10 cellular contexts compared by ENCODE assay signal in genomic region chr6:154408906-154409500, GRCh38. TPM values are rescaled to one million over a fixed set of nuclear protein-coding genes. Genes with fewer than 3 reads are reported as not detected.
A peak's percentile ranks its signal among the peaks of the same experiment; 100 is the strongest.
DNase-seq lines count a peak whose midpoint lies in the region; FAIRE-seq and TF ChIP-seq lines count a peak whose summit lies in the region.
"Had no signal": no experiment of that assay in that cellular context is flagged by ENCODE, and none has a peak within 500 bp of the region (broad histone marks: within the 10 kb centered on the region; RNA-seq: fewer than 3 reads in every experiment).

No MANE protein-coding gene starts in this region.

- H2AK5ac ChIP-seq in trophoblast cell (ENCODE audit: low read length), result no peak overlapping the region

- DNase-seq in NCI-H69 (lab: John Stamatoyannopoulos, UW), result peak; percentile 19
- DNase-seq in fibroblast of lung (ENCODE audit: low read depth in 2 of 2), result peak; percentile 45 to 75
- DNase-seq in trophoblast cell, result peak; percentile 31 to 55
- DNase-seq in stimulated activated CD4-positive, alpha-beta T cell treated with anti-CD3 and anti-CD28 coated beads, Interleukin-2, amount 100 ng/mL, for 24 hours, result no peak
- no peak for DNase-seq in GM19239 (ENCODE audit: insufficient read length, low spot score)
- DNase-seq in NCI-H2107 (lab: John Stamatoyannopoulos, UW), result no peak
- DNase-seq in cerebellum (ENCODE audit: low spot score), result no peak

- H3K9ac ChIP-seq in fibroblast of lung (ENCODE audit: insufficient read depth, low read length) (no peak overlapping the region), trophoblast cell (ENCODE audit: low read length) (no peak overlapping the region)

- no peak for FAIRE-seq in GM19239 (lab: Jason Lieb, UNC)
- FAIRE-seq: frontal cortex had no signal

- no peak overlapping the region for H2BK5ac ChIP-seq in trophoblast cell (ENCODE audit: low read depth, low read length, poor library complexity)

- no peak overlapping the region for H2AFZ ChIP-seq in fibroblast of lung (ENCODE audit: low read length)
- no peak overlapping the region for H2AFZ ChIP-seq in trophoblast cell (ENCODE audit: insufficient read depth, low read length, poor library complexity)

- no peaks in the 10 kb centered on the region for H3K27me3 ChIP-seq in fibroblast of lung (ENCODE audit: control insufficient read depth, insufficient read depth, low read length)
- no peaks in the 10 kb centered on the region for H3K27me3 ChIP-seq in trophoblast cell (ENCODE audit: insufficient read depth, low read length)

- H3K79me2 ChIP-seq in fibroblast of lung (ENCODE audit: control insufficient read depth, insufficient read depth, low read length) (no peaks in the 10 kb centered on the region), trophoblast cell (ENCODE audit: control insufficient read depth, insufficient read depth, low read length, poor library complexity) (no peaks in the 10 kb centered on the region)

- H4K8ac ChIP-seq in trophoblast cell (ENCODE audit: low read depth, low read length), result no peak overlapping the region

- H4K91ac ChIP-seq in trophoblast cell (ENCODE audit: low read depth, low read length), result no peak overlapping the region

- H3K4me3 ChIP-seq in GM12875 (ENCODE audit: low read depth, low read length) (no peak overlapping the region), fibroblast of lung (replicated peaks in 1 of 4; ENCODE audit: control extremely low read depth in 1 of 4, insufficient read depth in 1 of 4, low read depth in 3 of 4, low read length in 4 of 4) (no peak overlapping the region), trophoblast cell (ENCODE audit: low read depth, low read length) (no peak overlapping the region)

- H3K4ac ChIP-seq in trophoblast cell (ENCODE audit: low read depth, low read length), result no peak overlapping the region

- H3K79me1 ChIP-seq in trophoblast cell (ENCODE audit: low read length), result no peaks in the 10 kb centered on the region

- no peak overlapping the region for H3K27ac ChIP-seq in fibroblast of lung (ENCODE audit: insufficient read depth, low read length)
- no peak overlapping the region for H3K27ac ChIP-seq in trophoblast cell (ENCODE audit: low read depth, low read length)

- H4K20me1 ChIP-seq in fibroblast of lung (ENCODE audit: control insufficient read depth, extremely low read depth, insufficient read depth, low read length), result no peaks in the 10 kb centered on the region

- H3K9me3 ChIP-seq in fibroblast of lung (ENCODE audit: control insufficient read depth, insufficient read depth, low read depth, low read length) (no peaks in the 10 kb centered on the region), trophoblast cell (ENCODE audit: insufficient read depth, low read depth, low read length) (no peaks in the 10 kb centered on the region)

- no CpG with 5 or more reads among the region's 4 CpGs for WGBS in trophoblast cell (ENCODE audit: extremely low coverage, insufficient coverage, insufficient read length)

- H3K36me3 ChIP-seq in fibroblast of lung (ENCODE audit: control insufficient read depth, insufficient read depth, low read length) (peaks cover 2% of the 10 kb centered on the region), trophoblast cell (ENCODE audit: control insufficient read depth in 1 of 2, insufficient read depth in 2 of 2, low read length in 2 of 2) (no peaks in the 10 kb centered on the region)

- H4K12ac ChIP-seq in trophoblast cell (ENCODE audit: low read depth, low read length), result no peak overlapping the region

- H3K4me2 ChIP-seq in fibroblast of lung (ENCODE audit: extremely low read depth, insufficient read depth, low read length), result no peak overlapping the region
- no peak overlapping the region for H3K4me2 ChIP-seq in trophoblast cell (ENCODE audit: low read length)

- H3K14ac ChIP-seq in trophoblast cell (ENCODE audit: low read length), result no peak overlapping the region

- H3K4me1 ChIP-seq in fibroblast of lung (ENCODE audit: control insufficient read depth, extremely low read depth, insufficient read depth, low read length) (peaks cover 19% of the 10 kb centered on the region), trophoblast cell (ENCODE audit: control insufficient read depth in 1 of 2, insufficient read depth in 2 of 2, low read length in 2 of 2) (peaks cover 2 to 7% of the 10 kb centered on the region in 2 experiments)

- H3K23ac ChIP-seq in trophoblast cell (ENCODE audit: low read length), result no peak overlapping the region

- H2BK120ac ChIP-seq in trophoblast cell (ENCODE audit: insufficient read depth, low read length, poor library complexity), result no peak overlapping the region

- TF ChIP-seq CTCF in GM12875 (IDR thresholded peaks at IDR 0.05; ENCODE audit: borderline replicate concordance, insufficient read depth, low read depth, low read length) (peak; percentile 13; the same call in 1 of the 2 replicates), fibroblast of lung (conservative IDR thresholded peaks at IDR 0.05 in 1 of 2, IDR thresholded peaks at IDR 0.05 in 1 of 2; ENCODE audit: low read depth in 1 of 2, low read length in 2 of 2) (peak; percentile 45 to 59)

- no peak overlapping the region for H3K18ac ChIP-seq in trophoblast cell (ENCODE audit: low read length)

- no peak overlapping the region for H2BK12ac ChIP-seq in trophoblast cell (ENCODE audit: low read length)

RNA-seq across cellular contexts. Expression of gene IPCEF1, which starts 52.4 kb away (rescaled TPM):
- total RNA-seq in fibroblast of lung (0.26 and 0.33 TPM in 2 replicates), cerebellum (4.4 TPM)
- 0.03 and 0.46 TPM in 2 replicates for polyA plus RNA-seq in fibroblast of lung
- 0.22 TPM in 1 of 2 replicates, not detected in the other for polyA plus RNA-seq in fibroblast of lung (2012)
- not detected in 2 replicates for polyA minus RNA-seq in fibroblast of lung (ENCODE audit: low replicate concordance)
- polyA plus RNA-seq in trophoblast cell (2013), result 0.03 and 0.07 TPM in 2 replicates
- total RNA-seq: HT1080 had no signal

Comparison
In these comparisons a context has a peak if more than half of its experiments do, and no peak if none do; other contexts are left out.
1. DNase-seq: peak in NCI-H69 (single experiment), fibroblast of lung (2 of 2) and trophoblast cell (2 of 2); none in stimulated activated CD4-positive, alpha-beta T cell treated with anti-CD3 and anti-CD28 coated beads, Interleukin-2, amount 100 ng/mL, for 24 hours (0 of 2), GM19239 (single experiment), NCI-H2107 (single experiment) and cerebellum (single experiment).